ENCODE assay signal across 2 cellular contexts in genomic region chr16:31874354-31875111, GRCh38.
TF ChIP-seq lines count a peak whose summit lies in the region.

No MANE protein-coding gene starts in this region.

TF ChIP-seq in IMR-90, 13 proteins besides CTCF, POLR2A, EP300 and RAD21:
- TF ChIP-seq RCOR1 (IDR thresholded peaks at IDR 0.05; ENCODE audit: insufficient replicate concordance, low read length) (no peak), NFE2L2 (IDR thresholded peaks at IDR 0.05; ENCODE audit: low read depth, low read length) (no peak), CHD1 (IDR thresholded peaks at IDR 0.05; ENCODE audit: low read depth, low read length) (no peak; the same call in 1 of the 2 replicates), FOS (IDR thresholded peaks at IDR 0.05; ENCODE audit: low read depth, low read length) (no peak), MAZ (IDR thresholded peaks at IDR 0.05; ENCODE audit: borderline replicate concordance, low read depth, low read length) (no peak)
- TF ChIP-seq, protein P1, sequence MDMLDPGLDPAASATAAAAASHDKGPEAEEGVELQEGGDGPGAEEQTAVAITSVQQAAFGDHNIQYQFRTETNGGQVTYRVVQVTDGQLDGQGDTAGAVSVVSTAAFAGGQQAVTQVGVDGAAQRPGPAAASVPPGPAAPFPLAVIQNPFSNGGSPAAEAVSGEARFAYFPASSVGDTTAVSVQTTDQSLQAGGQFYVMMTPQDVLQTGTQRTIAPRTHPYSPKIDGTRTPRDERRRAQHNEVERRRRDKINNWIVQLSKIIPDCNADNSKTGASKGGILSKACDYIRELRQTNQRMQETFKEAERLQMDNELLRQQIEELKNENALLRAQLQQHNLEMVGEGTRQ (IDR thresholded peaks at IDR 0.05; ENCODE audit: low read depth, low read length): no peak

TF ChIP-seq in H1, 55 proteins besides CTCF, POLR2A, EP300 and RAD21:
- TF ChIP-seq ATF3 (IDR thresholded peaks at IDR 0.05; ENCODE audit: insufficient read depth, low read depth, low read length) (no peak), JUN (IDR thresholded peaks at IDR 0.05; ENCODE audit: low read depth, low read length) (no peak), TAF1 (IDR thresholded peaks at IDR 0.05; ENCODE audit: low read depth, low read length) (no peak), POU5F1 (IDR thresholded peaks at IDR 0.05; ENCODE audit: low read depth, low read length) (no peak), NANOG (IDR thresholded peaks at IDR 0.05; ENCODE audit: insufficient read depth, low read depth, low read length, poor library complexity, severe bottlenecking) (no peak), CEBPB (IDR thresholded peaks at IDR 0.05; ENCODE audit: low read depth, low read length) (no peak), CHD1 (IDR thresholded peaks at IDR 0.05; ENCODE audit: low read depth, low read length) (no peak), HDAC6 (IDR thresholded peaks at IDR 0.05; ENCODE audit: low read depth, low read length) (no peak), KDM5A (IDR thresholded peaks at IDR 0.05; ENCODE audit: low read length) (no peak), CBX8 (IDR thresholded peaks at IDR 0.05; ENCODE audit: borderline replicate concordance, low read depth, low read length) (no peak), NRF1 (IDR thresholded peaks at IDR 0.05; ENCODE audit: low read depth, low read length) (no peak)
